1 cellular context compared by ENCODE assay signal in genomic region chr6:161254754-161255253, GRCh38.
TF ChIP-seq lines count a peak whose summit lies in the region.

No MANE protein-coding gene starts in this region.

TF ChIP-seq in K562, 482 proteins besides CTCF, POLR2A, EP300 and RAD21 (continued from another document and continues in another):
- TF ChIP-seq RNF219 (CRISPR knock-in tag; IDR thresholded peaks at IDR 0.05): no peak
- TF ChIP-seq CCAR2 (IDR thresholded peaks at IDR 0.05; ENCODE audit: low read depth, low read length): no peak
- peak; percentile 70; the same call in 1 of the 2 replicates for TF ChIP-seq CEBPB (tag; IDR thresholded peaks at IDR 0.05)
- peak; percentile 95 for TF ChIP-seq NBN (IDR thresholded peaks at IDR 0.05; ENCODE audit: low read depth)
- 0 out of 2 replicates have a peak, but pooled peaks have one; percentile 12 for TF ChIP-seq ETV1 (tag; conservative IDR thresholded peaks at IDR 0.05; ENCODE audit: low read depth)
- TF ChIP-seq SMC3 (conservative IDR thresholded peaks at IDR 0.05; ENCODE audit: insufficient read depth, low read depth, low read length): no peak
- TF ChIP-seq ZNF174 (CRISPR knock-in tag; IDR thresholded peaks at IDR 0.05): no peak
- TF ChIP-seq ARNT (IDR thresholded peaks at IDR 0.05): peak; percentile 96 to 98
- TF ChIP-seq RCOR1 (IDR thresholded peaks at IDR 0.05; ENCODE audit: borderline replicate concordance in 1 of 2, low read depth in 2 of 2, low read length in 2 of 2): peak; percentile 97
- TF ChIP-seq ZBTB5 (IDR thresholded peaks at IDR 0.05): no peak; the same call in 1 of the 2 replicates
- no peak for TF ChIP-seq HNRNPH1 (optimal IDR thresholded peaks at IDR 0.05; ENCODE audit: low read depth, low read length)
- no peak for TF ChIP-seq SUPT5H (IDR thresholded peaks at IDR 0.05)
- TF ChIP-seq ZNF699 (CRISPR knock-in tag; IDR thresholded peaks at IDR 0.05; ENCODE audit: insufficient replicate concordance): no peak
- TF ChIP-seq KAT2B (IDR thresholded peaks at IDR 0.05; ENCODE audit: low read depth, low read length): peak; percentile 20
- TF ChIP-seq ZNF449 (CRISPR knock-in tag; IDR thresholded peaks at IDR 0.05): no peak
- peak; percentile 98 for TF ChIP-seq NFIC (IDR thresholded peaks at IDR 0.05)
- TF ChIP-seq POLR2G (IDR thresholded peaks at IDR 0.05; ENCODE audit: low read depth, low read length): no peak
- peak; percentile 84; the same call in 1 of the 2 replicates for TF ChIP-seq NFATC3 (IDR thresholded peaks at IDR 0.05)
- TF ChIP-seq IRF1 (CRISPR knock-in tag; IDR thresholded peaks at IDR 0.05; ENCODE audit: borderline replicate concordance): no peak
- TF ChIP-seq MBD2 (IDR thresholded peaks at IDR 0.05; ENCODE audit: borderline replicate concordance, low read depth): peak; percentile 82
- TF ChIP-seq CCNT2 (IDR thresholded peaks at IDR 0.05; ENCODE audit: borderline replicate concordance, extremely low read depth, insufficient read length, low read depth, low read length): peak; percentile 96
- TF ChIP-seq SIN3B (IDR thresholded peaks at IDR 0.05; ENCODE audit: low read depth): no peak
- no peak for TF ChIP-seq HDAC8 (tag; IDR thresholded peaks at IDR 0.05)
- TF ChIP-seq CBX1 (IDR thresholded peaks at IDR 0.05; ENCODE audit: low read depth): no peak
- TF ChIP-seq SMARCA5 (IDR thresholded peaks at IDR 0.05): no peak
- TF ChIP-seq NR1H2 (CRISPR knock-in tag; IDR thresholded peaks at IDR 0.05): peak; percentile 71; the same call in 1 of the 2 replicates
- TF ChIP-seq ZNF780A (CRISPR knock-in tag; IDR thresholded peaks at IDR 0.05): no peak
- no peak for TF ChIP-seq ZNF408 (CRISPR knock-in tag; IDR thresholded peaks at IDR 0.05; ENCODE audit: low read depth)
- TF ChIP-seq ZNF436 (CRISPR knock-in tag; IDR thresholded peaks at IDR 0.05): no peak
- TF ChIP-seq KLF10 (CRISPR knock-in tag; IDR thresholded peaks at IDR 0.05): no peak
- TF ChIP-seq ZNF395 (CRISPR knock-in tag; IDR thresholded peaks at IDR 0.05): peak; percentile 97
- peak; percentile 22; the same call in 1 of the 2 replicates for TF ChIP-seq GABPB1 (CRISPR knock-in tag; IDR thresholded peaks at IDR 0.05)
- no peak for TF ChIP-seq SREBF2 (CRISPR knock-in tag; IDR thresholded peaks at IDR 0.05)
- TF ChIP-seq ZNF184 (CRISPR knock-in tag; IDR thresholded peaks at IDR 0.05): no peak
- TF ChIP-seq TOE1 (IDR thresholded peaks at IDR 0.05; ENCODE audit: borderline replicate concordance): peak; percentile 79
- TF ChIP-seq TOE1 (CRISPR knock-in tag; IDR thresholded peaks at IDR 0.05; ENCODE audit: borderline replicate concordance, low read depth): no peak
- TF ChIP-seq ZNF644 (tag; IDR thresholded peaks at IDR 0.05; ENCODE audit: low read depth): peak; percentile 90
- no peak for TF ChIP-seq MCM5 (IDR thresholded peaks at IDR 0.05; ENCODE audit: low read depth)
- TF ChIP-seq ZHX1 (conservative IDR thresholded peaks at IDR 0.05; ENCODE audit: low read length): 0 out of 2 replicates have a peak, but pooled peaks have one; percentile 51
- no peak; the same call in 1 of the 2 replicates for TF ChIP-seq ELF1 (tag; IDR thresholded peaks at IDR 0.05)
- no peak for TF ChIP-seq ZNF124 (CRISPR knock-in tag; IDR thresholded peaks at IDR 0.05)
- TF ChIP-seq ELF2 (CRISPR knock-in tag; IDR thresholded peaks at IDR 0.05): no peak
- TF ChIP-seq KLF1 (tag; IDR thresholded peaks at IDR 0.05): no peak
- TF ChIP-seq ARID3B (CRISPR knock-in tag; IDR thresholded peaks at IDR 0.05; ENCODE audit: borderline replicate concordance): no peak
- no peak for TF ChIP-seq E4F1 (CRISPR knock-in tag; IDR thresholded peaks at IDR 0.05; ENCODE audit: borderline replicate concordance)
- peak; percentile 70 for TF ChIP-seq NFE2 (IDR thresholded peaks at IDR 0.05; ENCODE audit: low read depth)
- no peak for TF ChIP-seq STAT6 (CRISPR knock-in tag; IDR thresholded peaks at IDR 0.05)
